ENCODE assay signal across 8 cellular contexts in the genomic region with DNA sequence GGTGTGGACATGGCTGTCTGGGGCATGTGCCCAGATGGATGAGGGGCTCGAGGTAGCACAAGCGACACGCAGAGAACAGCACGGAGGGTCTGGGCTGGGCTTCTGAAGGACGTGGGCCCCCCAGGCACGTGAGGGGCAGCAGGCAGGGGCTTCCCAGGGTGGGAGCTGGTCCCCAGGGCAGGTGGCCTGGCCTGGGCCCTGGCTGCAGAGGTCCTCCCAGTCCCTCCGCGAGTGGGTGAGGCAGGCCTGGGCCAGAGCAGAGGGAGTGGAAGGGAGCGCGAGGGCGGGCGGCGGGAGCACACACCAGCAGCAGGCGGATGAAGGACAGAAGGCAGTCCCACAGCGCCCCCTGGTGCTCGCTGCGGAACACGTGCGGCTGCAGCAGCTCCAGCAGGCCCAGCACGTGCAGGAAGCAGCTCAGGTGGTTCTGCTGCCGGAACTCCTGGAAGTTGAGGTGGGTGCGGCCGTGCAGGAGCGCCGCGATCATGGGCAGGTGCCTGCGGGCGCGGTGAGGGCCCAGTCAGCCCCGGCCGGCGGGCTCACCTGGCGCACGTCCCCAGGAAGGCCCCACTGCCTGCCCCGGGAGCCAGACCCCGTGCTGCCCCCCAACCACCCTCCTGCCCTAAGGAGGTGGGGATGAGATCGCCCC. TPM values are rescaled to one million over a fixed set of nuclear protein-coding genes. Genes with fewer than 3 reads are reported as not detected.
DNase-seq lines count a peak whose midpoint lies in the region; ATAC-seq and TF ChIP-seq lines count a peak whose summit lies in the region.

No MANE protein-coding gene starts in this region.

- DNase-seq in NCI-H1436 (lab: John Stamatoyannopoulos, UW) (peak; percentile 75), glomerular visceral epithelial cell (ENCODE audit: extremely low spot score) (peak; percentile 84), pons (ENCODE audit: low spot score) (peak; percentile 29), upper lobe of left lung (peak; percentile 88 to 95)

- H3K4me3 ChIP-seq in SU-DHL-6 (ENCODE audit: insufficient read depth, low read length, poor library complexity, severe bottlenecking) = no peak overlapping the region
- no peak overlapping the region for H3K4me3 ChIP-seq in upper lobe of left lung

- no peak overlapping the region for H3K9ac ChIP-seq in SU-DHL-6 (ENCODE audit: low read length)

- H3K36me3 Mint-ChIP-seq in activated naive CD4-positive, alpha-beta T cell treated with anti-CD3 and anti-CD28 coated beads, Interleukin-2, amount 50 U/mL, for 24 hours = no peaks in the 10 kb centered on the region

- H3K4me3 Mint-ChIP-seq in activated naive CD4-positive, alpha-beta T cell treated with anti-CD3 and anti-CD28 coated beads, Interleukin-2, amount 50 U/mL, for 24 hours = no peak overlapping the region

- H3K36me3 ChIP-seq in SU-DHL-6 (ENCODE audit: low read length) (no peaks in the 10 kb centered on the region), upper lobe of left lung (peaks cover 23 to 95% (median 83%) of the 10 kb centered on the region in 4 donors)

- H3K79me2 ChIP-seq in SU-DHL-6 (ENCODE audit: insufficient read depth, low read length) = no peaks in the 10 kb centered on the region

- H3K27me3 ChIP-seq in SU-DHL-6 (ENCODE audit: low read length) (no peaks in the 10 kb centered on the region), upper lobe of left lung (no peaks in the 10 kb centered on the region)

- no peaks in the 10 kb centered on the region for H3K4me1 Mint-ChIP-seq in activated naive CD4-positive, alpha-beta T cell treated with anti-CD3 and anti-CD28 coated beads, Interleukin-2, amount 50 U/mL, for 24 hours

- peaks cover 0 to 9% (median 6%) of the 10 kb centered on the region in 4 donors for H3K4me1 ChIP-seq in upper lobe of left lung

- no peak for TF ChIP-seq EP300 in upper lobe of left lung (IDR thresholded peaks at IDR 0.05)

- peak overlapping the region; percentile 85 for H3K27ac Mint-ChIP-seq in activated naive CD4-positive, alpha-beta T cell treated with anti-CD3 and anti-CD28 coated beads, Interleukin-2, amount 50 U/mL, for 24 hours

- TF ChIP-seq POLR2A in upper lobe of left lung (IDR thresholded peaks at IDR 0.05) = no peak

- H3K9me3 ChIP-seq in SU-DHL-6 (ENCODE audit: insufficient read depth, low read length) = no peaks in the 10 kb centered on the region
- no peaks in the 10 kb centered on the region for H3K9me3 ChIP-seq in upper lobe of left lung

- TF ChIP-seq CTCF in 22Rv1 (IDR thresholded peaks at IDR 0.05) (peak; percentile 99), SU-DHL-6 (IDR thresholded peaks at IDR 0.05; ENCODE audit: insufficient read depth, low read length, poor library complexity, severe bottlenecking) (peak; percentile 88), upper lobe of left lung (IDR thresholded peaks at IDR 0.05) (peak; percentile 84 to 99 (median 96))

- H3K27me3 Mint-ChIP-seq in activated naive CD4-positive, alpha-beta T cell treated with anti-CD3 and anti-CD28 coated beads, Interleukin-2, amount 50 U/mL, for 24 hours = no peaks in the 10 kb centered on the region

- no peaks in the 10 kb centered on the region for H4K20me1 ChIP-seq in SU-DHL-6 (ENCODE audit: low read depth, low read length)

- H3K9me2 ChIP-seq in SU-DHL-6 (replicated peaks; ENCODE audit: insufficient read depth, low read length) = no peaks in the 10 kb centered on the region

- H3K9me3 Mint-ChIP-seq in activated naive CD4-positive, alpha-beta T cell treated with anti-CD3 and anti-CD28 coated beads, Interleukin-2, amount 50 U/mL, for 24 hours = no peaks in the 10 kb centered on the region

- peak overlapping the region; percentile 63 for H3K27ac ChIP-seq in 22Rv1
- no peak overlapping the region for H3K27ac ChIP-seq in SU-DHL-6 (ENCODE audit: low read depth, low read length)
- no peak overlapping the region for H3K27ac ChIP-seq in upper lobe of left lung

- H3K4me2 ChIP-seq in SU-DHL-6 (ENCODE audit: low read depth, low read length, poor library complexity, severe bottlenecking) = no peak overlapping the region

- ATAC-seq in GM18868 (IDR thresholded peaks at IDR 0.05; ENCODE audit: unreplicated experiment) (peak; percentile 56), upper lobe of left lung (ENCODE audit: low FRiP score in 2 of 2) (peak; percentile 77 to 84)

- 47 to 80% methylated on average over 3 to 25 of the region's 37 CpGs for WGBS in upper lobe of left lung, 2 donors

- H3F3A ChIP-seq in SU-DHL-6 (ENCODE audit: insufficient read depth) = no peaks in the 10 kb centered on the region; the same call in 1 of the 2 replicates

- H2AFZ ChIP-seq in SU-DHL-6 (ENCODE audit: low read depth, low read length, severe bottlenecking) = no peak overlapping the region

RNA-seq across cellular contexts. Expression of a gene that starts 14.7 kb away (rescaled TPM):
- 10 to 100 TPM; 17.8 to 67.1 (median 42.4) TPM for total RNA-seq in upper lobe of left lung

RNA-seq across cellular contexts. Expression of a gene that starts 30.2 kb away (rescaled TPM):
- total RNA-seq in upper lobe of left lung = 100 to 1,000 TPM in 2 of 6 donors, 10 to 100 TPM in 4; 38.6 to 215 (median 72.3) TPM

RNA-seq across cellular contexts. Expression of a gene that starts 56.5 kb away (rescaled TPM):
- total RNA-seq in upper lobe of left lung = 100 to 1,000 TPM in 1 of 6 donors, 10 to 100 TPM in 5; 48.0 to 117 (median 77.9) TPM

Comparison
In these comparisons a context has a peak if more than half of its experiments do, and no peak if none do; other contexts are left out.
1. DNase-seq: peak in every context shown above with its lines; median percentile 92 in upper lobe of left lung; 84 in glomerular visceral epithelial cell; 75 in NCI-H1436; 29 in pons.